In the genomic region with DNA sequence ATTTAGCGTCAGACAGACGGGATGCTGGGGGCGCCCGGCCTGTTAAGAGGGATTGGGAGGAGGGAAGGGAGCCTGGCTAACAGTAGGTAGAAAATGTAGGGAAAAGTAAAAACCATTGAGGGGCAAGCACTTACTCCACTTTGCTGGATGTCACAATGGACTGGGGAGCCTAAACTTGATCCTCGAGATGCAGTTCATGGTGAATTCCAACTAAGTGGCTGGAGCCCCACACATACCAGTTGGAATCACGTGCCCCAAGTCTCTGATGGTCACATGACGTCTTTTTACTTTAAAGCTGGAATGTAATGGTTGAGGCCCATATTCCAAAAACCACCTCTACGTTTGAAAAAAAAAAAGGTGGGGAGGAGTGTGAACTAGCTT, we compare ENCODE assay signal across 9 cellular contexts. TPM values are rescaled to one million over a fixed set of nuclear protein-coding genes. Genes with fewer than 3 reads are reported as not detected.
A peak's percentile ranks its signal among the peaks of the same experiment; 100 is the strongest.
DNase-seq lines count a peak whose midpoint lies in the region; ATAC-seq, FAIRE-seq and TF ChIP-seq lines count a peak whose summit lies in the region.
"Had no signal": no experiment of that assay in that cellular context is flagged by ENCODE, and none has a peak within 500 bp of the region (broad histone marks: within the 10 kb centered on the region; RNA-seq: fewer than 3 reads in every experiment).

No MANE protein-coding gene starts in this region.

- H3K27ac ChIP-seq in K562 (ENCODE audit: extremely low read depth, low read depth, low read length) (no peak overlapping the region), stomach smooth muscle (ENCODE audit: low read length) (peak overlapping the region; percentile 81)
- H3K27ac ChIP-seq: HL-60 had no signal

- H3K27me3 ChIP-seq in K562 (ENCODE audit: control insufficient read depth in 2 of 2, insufficient read depth in 2 of 2, low read length in 2 of 2) (peaks cover 0 to 22% of the 10 kb centered on the region in 2 experiments; a peak in 2 of 5 replicates), stomach smooth muscle (ENCODE audit: control insufficient read depth in 1 of 2, insufficient read depth in 2 of 2, low read length in 2 of 2) (peaks cover 0 to 16% of the 10 kb centered on the region in 2 donors)

- no peaks in the 10 kb centered on the region for H3K79me2 ChIP-seq in K562 (ENCODE audit: control insufficient read depth, insufficient read depth, low read length)

- no peak overlapping the region for H2AFZ ChIP-seq in K562 (ENCODE audit: low read depth, low read length)

- H3K9me3 ChIP-seq in K562 (replicated peaks; ENCODE audit: control insufficient read depth, insufficient read depth, low read depth, low read length): no peaks in the 10 kb centered on the region
- no peaks in the 10 kb centered on the region for H3K9me3 ChIP-seq in stomach smooth muscle (ENCODE audit: control insufficient read depth in 2 of 2, low read length in 2 of 2)

- no peak for TF ChIP-seq CTCF in K562 (IDR thresholded peaks at IDR 0.05 in 2 of 3, conservative IDR thresholded peaks at IDR 0.05 in 1 of 3; ENCODE audit: insufficient read depth in 2 of 3, low read depth in 1 of 3, low read length in 3 of 3)

- no peaks in the 10 kb centered on the region for H3K36me3 ChIP-seq in K562 (ENCODE audit: control insufficient read depth, insufficient read depth, low read length)
- H3K36me3 ChIP-seq in stomach smooth muscle (ENCODE audit: control insufficient read depth in 2 of 2, insufficient read depth in 2 of 2, low read length in 2 of 2): no peaks in the 10 kb centered on the region

- no peak for TF ChIP-seq POLR2A in K562 (conservative IDR thresholded peaks at IDR 0.05)

- ATAC-seq in K562 (no peak), HG03457 (IDR thresholded peaks at IDR 0.05; ENCODE audit: unreplicated experiment) (no peak)

- H4K20me1 ChIP-seq in K562 (replicated peaks; ENCODE audit: control insufficient read depth, insufficient read depth, low read length): no peaks in the 10 kb centered on the region

- H3K4me3 ChIP-seq in K562 (no peak overlapping the region), stomach smooth muscle (ENCODE audit: low read length in 2 of 2) (peak overlapping the region; percentile 80 to 87)

- no TSS peak for BruUV-seq in K562 (replicated peaks; lab: Mats Ljungman, UMichigan)

- WGBS in K562 (ENCODE audit: insufficient coverage, low coverage, missing lambda C conversion rate): 0% methylated on average over 4 of the region's 8 CpGs

- H3K4me1 ChIP-seq in K562 (replicated peaks in 1 of 2; ENCODE audit: control insufficient read depth in 2 of 2, insufficient read depth in 2 of 2, low read length in 2 of 2): no peaks in the 10 kb centered on the region
- peaks cover 6% of the 10 kb centered on the region for H3K4me1 ChIP-seq in stomach smooth muscle (ENCODE audit: control insufficient read depth, insufficient read depth, low read length)

- no peak for TF ChIP-seq RAD21 in K562 (CRISPR knock-in tag; conservative IDR thresholded peaks at IDR 0.05 in 1 of 2, IDR thresholded peaks at IDR 0.05 in 1 of 2)

- DNase-seq in HK-2 (ENCODE audit: unreplicated experiment) (peak; percentile 26), K562 (ENCODE audit: extremely low read depth in 1 of 4, low spot score in 3 of 4) (no peak), iPS-NIHi11 (ENCODE audit: low spot score) (peak; percentile 18), A172 (ENCODE audit: low spot score) (no peak), T-helper 2 cell (no peak)
- DNase-seq in activated CD4-positive, CD25-positive, alpha-beta regulatory T cell treated with anti-CD3 and anti-CD28 coated beads, Interleukin-2, amount 50 U/mL, for 72 hours: no peak

- no peaks in the 10 kb centered on the region for H3K9me1 ChIP-seq in K562 (ENCODE audit: control insufficient read depth, insufficient read depth, low read length)

- H3K4me2 ChIP-seq in K562 (ENCODE audit: insufficient read depth, low read length): no peak overlapping the region

- FAIRE-seq in K562 (lab: Jason Lieb, UNC): no peak

- POLR2A ChIA-PET in K562 (lab: Yijun Ruan, JAX): no interaction called here

- intact Hi-C loops in K562 (cut with micrococcal nuclease): no loop called here

- no peak overlapping the region for H3K9ac ChIP-seq in K562 (ENCODE audit: insufficient read depth in 1 of 2, low read depth in 2 of 2, low read length in 2 of 2)
- peak overlapping the region; percentile 29 to 78 for H3K9ac ChIP-seq in stomach smooth muscle (ENCODE audit: low read length in 2 of 2)

- TF ChIP-seq EP300 in K562 (IDR thresholded peaks at IDR 0.05; ENCODE audit: low read length): no peak

- in situ Hi-C loops in K562 (cut with MboI): no loop called here

- CTCF ChIA-PET in K562 (lab: Yijun Ruan, JAX; ENCODE audit: low intra/inter-chr PET ratio): no interaction called here

TF ChIP-seq in K562, 482 proteins besides CTCF, POLR2A, EP300 and RAD21:
- 0 out of 2 replicates have a peak, but pooled peaks have one; percentile 16 for TF ChIP-seq USF2 (CRISPR knock-in tag; IDR thresholded peaks at IDR 0.05)
- no peak for TF ChIP-seq NCOA1 (IDR thresholded peaks at IDR 0.05; ENCODE audit: low read depth)
- TF ChIP-seq, protein P1, sequence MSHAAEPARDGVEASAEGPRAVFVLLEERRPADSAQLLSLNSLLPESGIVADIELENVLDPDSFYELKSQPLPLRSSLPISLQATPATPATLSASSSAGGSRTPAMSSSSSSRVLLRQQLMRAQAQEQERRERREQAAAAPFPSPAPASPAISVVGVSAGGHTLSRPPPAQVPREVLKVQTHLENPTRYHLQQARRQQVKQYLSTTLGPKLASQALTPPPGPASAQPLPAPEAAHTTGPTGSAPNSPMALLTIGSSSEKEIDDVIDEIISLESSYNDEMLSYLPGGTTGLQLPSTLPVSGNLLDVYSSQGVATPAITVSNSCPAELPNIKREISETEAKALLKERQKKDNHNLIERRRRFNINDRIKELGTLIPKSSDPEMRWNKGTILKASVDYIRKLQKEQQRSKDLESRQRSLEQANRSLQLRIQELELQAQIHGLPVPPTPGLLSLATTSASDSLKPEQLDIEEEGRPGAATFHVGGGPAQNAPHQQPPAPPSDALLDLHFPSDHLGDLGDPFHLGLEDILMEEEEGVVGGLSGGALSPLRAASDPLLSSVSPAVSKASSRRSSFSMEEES (CRISPR knock-in tag; IDR thresholded peaks at IDR 0.05): peak; percentile 23
- no peak for TF ChIP-seq MTA1 (IDR thresholded peaks at IDR 0.05; ENCODE audit: borderline replicate concordance)

RNA-seq across cellular contexts. Expression of gene PLS3, which starts 1.5 kb away (rescaled TPM):
- not detected in 2 replicates for total RNA-seq in K562 (2011; cell fraction: chromatin; rRNA removed; ENCODE audit: low replicate concordance)
- total RNA-seq in K562 (2011; cell fraction: nucleolus; rRNA removed): not detected in 2 replicates
- total RNA-seq in K562 (2011; cell fraction: nucleoplasm; rRNA removed): not detected in 2 replicates
- total RNA-seq in K562 (2014; rRNA removed) (not detected in 2 replicates), K562 (2014; rRNA removed; fragmentation: Illumina TruSeq; extraction: Trizol) (not detected in 2 replicates), K562 (2015; rRNA removed; fragmentation: Illumina TruSeq; extraction: Trizol) (0.07 TPM in 1 of 2 replicates, not detected in the other), K562 (2021) (0.36 and 0.42 TPM in 2 replicates)
- polyA plus RNA-seq in K562 (2011; rRNA removed) (0.03 TPM in 1 of 2 replicates, not detected in the other), K562 (2014; fragmentation: Illumina TruSeq; extraction: Trizol) (0.03 and 0.07 TPM in 2 replicates), K562 (2014; fragmentation: Nextera tagmentation; extraction: Ambion mirVana) (under 1 TPM in 1 of 2 experiments, not detected in 1; 0.03 TPM), K562 (2014; rRNA removed) (0.03 TPM in 1 of 2 replicates, not detected in the other)
- polyA plus RNA-seq in K562 (2011; cell fraction: cytosol; rRNA removed): 0.06 TPM in 1 of 2 replicates, not detected in the other
- polyA plus RNA-seq in K562 (2011; cell fraction: nucleus; rRNA removed): not detected in 2 replicates
- polyA plus RNA-seq in K562 (2012): 0.04 TPM in 1 of 2 replicates, not detected in the other
- polyA minus RNA-seq in K562 (2011; rRNA and poly(A)+ RNA removed): not detected in 2 replicates
- 3.3 TPM in 1 of 2 replicates, not detected in the other for polyA minus RNA-seq in K562 (2011; cell fraction: cytosol; rRNA and poly(A)+ RNA removed)
- polyA minus RNA-seq in K562 (2011; cell fraction: nucleus; rRNA and poly(A)+ RNA removed): 0.13 TPM in 1 of 2 replicates, not detected in the other
- 72.6 and 80.5 TPM in 2 replicates for total RNA-seq in A172 (2014; rRNA removed; shearing (Covaris generic))

Comparison
In these comparisons a context has a peak if more than half of its experiments do, and no peak if none do; other contexts are left out.
1. DNase-seq: peak in HK-2 (single experiment) and iPS-NIHi11 (single experiment); none in K562 (0 of 4), A172 (single experiment), T-helper 2 cell (0 of 5) and activated CD4-positive, CD25-positive, alpha-beta regulatory T cell treated with anti-CD3 and anti-CD28 coated beads, Interleukin-2, amount 50 U/mL, for 72 hours (single experiment).
2. H3K9ac ChIP-seq: peak in stomach smooth muscle (2 of 2); none in K562 (0 of 2).
3. RNA of gene PLS3, which starts 1.5 kb away (total RNA-seq): 72.6 to 80.5 TPM in A172; 0.07 to 0.42 TPM in K562; every median in the first group is over 10 times any median in the second.